12 cellular contexts compared by ENCODE assay signal in genomic region chr11:59175104-59175503, GRCh38. TPM values are rescaled to one million over a fixed set of nuclear protein-coding genes. Genes with fewer than 3 reads are reported as not detected.
DNase-seq lines count a peak whose midpoint lies in the region; ATAC-seq and TF ChIP-seq lines count a peak whose summit lies in the region.
"Had no signal": no experiment of that assay in that cellular context is flagged by ENCODE, and none has a peak within 500 bp of the region (broad histone marks: within the 10 kb centered on the region; RNA-seq: fewer than 3 reads in every experiment).

No MANE protein-coding gene starts in this region.

- H3K9me3 ChIP-seq in duodenal mucosa (ENCODE audit: control insufficient read depth in 1 of 2, low read length in 2 of 2) (no peaks in the 10 kb centered on the region), mesodermal cell (ENCODE audit: control insufficient read depth, low read length) (peaks cover 7% of the 10 kb centered on the region), stomach (no peaks in the 10 kb centered on the region), suprapubic skin (no peaks in the 10 kb centered on the region)
- H3K9me3 ChIP-seq: gastrocnemius medialis, SK-N-SH had no signal

- H3K4me1 ChIP-seq in duodenal mucosa (ENCODE audit: control insufficient read depth in 1 of 2, insufficient read depth in 2 of 2, low read length in 2 of 2) (peaks cover 29 to 37% of the 10 kb centered on the region in 2 donors), mesodermal cell (ENCODE audit: control insufficient read depth, insufficient read depth, low read length, poor library complexity, severe bottlenecking) (peaks cover 18% of the 10 kb centered on the region), stomach (peaks cover 19 to 50% (median 48%) of the 10 kb centered on the region in 4 donors), suprapubic skin (peaks cover 23% of the 10 kb centered on the region)

- peak overlapping the region; percentile 5 to 77 for H3K9ac ChIP-seq in duodenal mucosa (ENCODE audit: low read depth in 1 of 2, low read length in 2 of 2)
- H3K9ac ChIP-seq: SK-N-SH had no signal

- no peak for TF ChIP-seq CTCF in stomach (IDR thresholded peaks at IDR 0.05)
- TF ChIP-seq CTCF in suprapubic skin (IDR thresholded peaks at IDR 0.05) = no peak

- no peak for TF ChIP-seq POLR2A in stomach (IDR thresholded peaks at IDR 0.05)
- no peak for TF ChIP-seq POLR2A in suprapubic skin (IDR thresholded peaks at IDR 0.05)

- H3K4me3 ChIP-seq in duodenal mucosa (ENCODE audit: low read depth in 1 of 2, low read length in 2 of 2) = peak overlapping the region; percentile 67 to 75
- no peak overlapping the region for H3K4me3 ChIP-seq in mesodermal cell (ENCODE audit: extremely low read depth, insufficient read depth, low read length, poor library complexity, severe bottlenecking)
- peak overlapping the region in 1 of 4 donors; percentile 84 for H3K4me3 ChIP-seq in stomach
- H3K4me3 ChIP-seq in suprapubic skin = no peak overlapping the region
- H3K4me3 ChIP-seq: gastrocnemius medialis had no signal

- 71% methylated on average over 4 of the region's 4 CpGs; no CpG with 5 or more reads in 1 of the 2 experiments for WGBS in mesodermal cell (ENCODE audit: insufficient coverage in 2 of 2), 2 experiments
- 42 to 57% (median 44%) methylated on average over 4 of the region's 4 CpGs for WGBS in stomach, 5 donors
- 51% methylated on average over 4 of the region's 4 CpGs for WGBS in suprapubic skin

- no peak for TF ChIP-seq EP300 in stomach (IDR thresholded peaks at IDR 0.05)
- no peak for TF ChIP-seq EP300 in suprapubic skin (IDR thresholded peaks at IDR 0.05)

- DNase-seq in NCI-H82 (lab: John Stamatoyannopoulos, UW) (peak; percentile 76), stomach (no peak), NCI-H2081 treated with DMSO at 0.1 percent for 48 hours (lab: John Stamatoyannopoulos, UW) (no peak), suprapubic skin (ENCODE audit: low spot score in 2 of 2) (no peak), mesenteric fat pad (ENCODE audit: low spot score) (no peak)
- DNase-seq: gastrocnemius medialis; H9; SK-N-SH; stimulated activated CD8-positive, alpha-beta memory T cell treated with anti-CD3 and anti-CD28 coated beads, Interleukin-4, amount 100 ng/mL, for 48 hours had no signal

- no peak for ATAC-seq in HG02884 (IDR thresholded peaks at IDR 0.05; ENCODE audit: unreplicated experiment)
- ATAC-seq: gastrocnemius medialis had no signal

- H3K36me3 ChIP-seq in duodenal mucosa (ENCODE audit: control insufficient read depth in 1 of 2, insufficient read depth in 2 of 2, low read length in 2 of 2) (peaks cover 0 to 17% of the 10 kb centered on the region in 2 donors), mesodermal cell (ENCODE audit: control insufficient read depth, insufficient read depth, low read length) (peaks cover 3% of the 10 kb centered on the region), stomach (peaks cover 0 to 8% (median 0%) of the 10 kb centered on the region in 4 donors), suprapubic skin (no peaks in the 10 kb centered on the region)
- H3K36me3 ChIP-seq: gastrocnemius medialis had no signal

- intact Hi-C loops in stomach (cut with DNase I; ENCODE audit: low total_unique reads) = no loop called here

- H3K27me3 ChIP-seq in duodenal mucosa (ENCODE audit: control insufficient read depth in 1 of 2, insufficient read depth in 2 of 2, low read length in 2 of 2) (no peaks in the 10 kb centered on the region), stomach (peaks cover 0 to 12% (median 0%) of the 10 kb centered on the region in 3 donors), suprapubic skin (no peaks in the 10 kb centered on the region)

- H3K27ac ChIP-seq in duodenal mucosa (ENCODE audit: low read depth, low read length) = peak overlapping the region; percentile 90
- H3K27ac ChIP-seq in mesodermal cell (ENCODE audit: low read depth, low read length, severe bottlenecking) = peak overlapping the region; percentile 75
- H3K27ac ChIP-seq in stomach = peak overlapping the region; percentile 78 to 92 (median 86)
- no peak overlapping the region for H3K27ac ChIP-seq in suprapubic skin

RNA-seq across cellular contexts. Expression of gene DTX4, which starts 3.2 kb away (rescaled TPM):
- 17.7 TPM for polyA plus RNA-seq in mesodermal cell (2013, experiment 1 of 2)
- polyA plus RNA-seq in mesodermal cell (2013, experiment 2 of 2) = 14.2 TPM
- total RNA-seq in stomach = 10 to 100 TPM; 16.8 to 58.0 (median 38.6) TPM
- polyA plus RNA-seq in stomach = 10 to 100 TPM in 2 of 3 donors, 1 to 10 TPM in 1; 5.4 to 15.0 (median 13.5) TPM
- total RNA-seq in suprapubic skin = 10 to 100 TPM in 1 of 4 donors, 1 to 10 TPM in 3; 8.3 to 11.5 (median 8.9) TPM
- 60.8 TPM for total RNA-seq in mesenteric fat pad

RNA-seq across cellular contexts. Expression of gene FAM111A, which starts 32.4 kb away (rescaled TPM):
- polyA plus RNA-seq in mesodermal cell (2013, experiment 1 of 2) = 5.7 TPM
- 5.0 TPM for polyA plus RNA-seq in mesodermal cell (2013, experiment 2 of 2)
- total RNA-seq in stomach = 10 to 100 TPM; 13.6 to 78.2 (median 41.5) TPM
- 10 to 100 TPM in 1 of 3 donors, 1 to 10 TPM in 2; 8.9 to 20.7 (median 9.7) TPM for polyA plus RNA-seq in stomach
- 10 to 100 TPM; 12.5 to 55.7 (median 21.6) TPM for total RNA-seq in suprapubic skin
- total RNA-seq in mesenteric fat pad = 18.6 TPM

RNA-seq across cellular contexts. Expression of gene MPEG1, which starts 37.6 kb away (rescaled TPM):
- not detected for polyA plus RNA-seq in mesodermal cell (2013, experiment 1 of 2)
- polyA plus RNA-seq in mesodermal cell (2013, experiment 2 of 2) = not detected
- total RNA-seq in stomach = 10 to 100 TPM in 3 of 5 donors, 1 to 10 TPM in 1, not detected in 1; 5.3 to 18.4 (median 16.1) TPM
- 1 to 10 TPM; 1.4 to 5.2 (median 5.0) TPM for polyA plus RNA-seq in stomach
- 1 to 10 TPM; 2.3 to 4.5 (median 2.9) TPM for total RNA-seq in suprapubic skin
- total RNA-seq in mesenteric fat pad = 71.5 TPM
- total RNA-seq: H9 had no signal
- polyA plus RNA-seq: SK-N-SH had no signal

Comparison
In these comparisons a context has a peak if more than half of its experiments do, and no peak if none do; other contexts are left out.
1. H3K4me3 ChIP-seq: peak in duodenal mucosa (2 of 2); none in mesodermal cell (single experiment) and suprapubic skin (single experiment).